Comparison of ENCODE assay signal across 1 cellular context in the genomic region with DNA sequence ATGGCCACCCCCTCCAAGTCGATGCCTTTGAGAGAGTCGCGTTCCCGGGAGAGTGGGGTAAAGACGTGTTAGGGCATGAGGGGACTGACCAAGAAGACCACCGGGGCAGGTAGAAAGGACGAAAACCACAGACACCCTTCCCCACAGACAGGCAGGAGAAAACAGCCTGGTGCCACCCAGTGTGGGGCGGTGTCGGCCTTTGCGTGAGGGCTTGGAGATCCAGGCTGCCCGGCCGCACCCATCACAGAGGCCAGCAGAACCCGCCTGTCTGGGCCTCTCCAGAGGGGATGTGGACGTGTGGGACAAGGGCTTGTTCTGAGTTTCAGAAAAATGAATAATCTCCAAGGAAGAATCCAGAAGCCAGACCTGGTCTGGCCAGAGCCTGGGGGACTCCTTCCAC.
TF ChIP-seq lines count a peak whose summit lies in the region.

No MANE protein-coding gene starts in this region.

TF ChIP-seq in WTC11, 78 proteins besides CTCF, POLR2A, EP300 and RAD21 (continued from another document):
- TF ChIP-seq, protein P1, sequence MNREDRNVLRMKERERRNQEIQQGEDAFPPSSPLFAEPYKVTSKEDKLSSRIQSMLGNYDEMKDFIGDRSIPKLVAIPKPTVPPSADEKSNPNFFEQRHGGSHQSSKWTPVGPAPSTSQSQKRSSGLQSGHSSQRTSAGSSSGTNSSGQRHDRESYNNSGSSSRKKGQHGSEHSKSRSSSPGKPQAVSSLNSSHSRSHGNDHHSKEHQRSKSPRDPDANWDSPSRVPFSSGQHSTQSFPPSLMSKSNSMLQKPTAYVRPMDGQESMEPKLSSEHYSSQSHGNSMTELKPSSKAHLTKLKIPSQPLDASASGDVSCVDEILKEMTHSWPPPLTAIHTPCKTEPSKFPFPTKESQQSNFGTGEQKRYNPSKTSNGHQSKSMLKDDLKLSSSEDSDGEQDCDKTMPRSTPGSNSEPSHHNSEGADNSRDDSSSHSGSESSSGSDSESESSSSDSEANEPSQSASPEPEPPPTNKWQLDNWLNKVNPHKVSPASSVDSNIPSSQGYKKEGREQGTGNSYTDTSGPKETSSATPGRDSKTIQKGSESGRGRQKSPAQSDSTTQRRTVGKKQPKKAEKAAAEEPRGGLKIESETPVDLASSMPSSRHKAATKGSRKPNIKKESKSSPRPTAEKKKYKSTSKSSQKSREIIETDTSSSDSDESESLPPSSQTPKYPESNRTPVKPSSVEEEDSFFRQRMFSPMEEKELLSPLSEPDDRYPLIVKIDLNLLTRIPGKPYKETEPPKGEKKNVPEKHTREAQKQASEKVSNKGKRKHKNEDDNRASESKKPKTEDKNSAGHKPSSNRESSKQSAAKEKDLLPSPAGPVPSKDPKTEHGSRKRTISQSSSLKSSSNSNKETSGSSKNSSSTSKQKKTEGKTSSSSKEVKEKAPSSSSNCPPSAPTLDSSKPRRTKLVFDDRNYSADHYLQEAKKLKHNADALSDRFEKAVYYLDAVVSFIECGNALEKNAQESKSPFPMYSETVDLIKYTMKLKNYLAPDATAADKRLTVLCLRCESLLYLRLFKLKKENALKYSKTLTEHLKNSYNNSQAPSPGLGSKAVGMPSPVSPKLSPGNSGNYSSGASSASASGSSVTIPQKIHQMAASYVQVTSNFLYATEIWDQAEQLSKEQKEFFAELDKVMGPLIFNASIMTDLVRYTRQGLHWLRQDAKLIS (CRISPR knock-in tag; IDR thresholded peaks at IDR 0.05; ENCODE audit: borderline replicate concordance), result no peak
